In genomic region chr6:40550096-40550731, GRCh38 we compare ENCODE assay signal across 9 cellular contexts. TPM values are rescaled to one million over a fixed set of nuclear protein-coding genes. Genes with fewer than 3 reads are reported as not detected.
DNase-seq lines count a peak whose midpoint lies in the region; ATAC-seq and TF ChIP-seq lines count a peak whose summit lies in the region.
"Had no signal": no experiment of that assay in that cellular context is flagged by ENCODE, and none has a peak within 500 bp of the region (broad histone marks: within the 10 kb centered on the region; RNA-seq: fewer than 3 reads in every experiment).

No MANE protein-coding gene starts in this region.

- DNase-seq in NCI-H1436 (lab: John Stamatoyannopoulos, UW), result peak; percentile 16
- DNase-seq in NCI-H1436 treated with DMSO at 0.1 percent for 48 hours (lab: John Stamatoyannopoulos, UW), result no peak
- peak; percentile 5 for DNase-seq in HS-5 (ENCODE audit: low read depth)
- DNase-seq in SKM-1 treated with dmso at 0.1 percent for 144 hours (lab: John Stamatoyannopoulos, UW; ENCODE audit: unreplicated experiment), result peak; percentile 52
- peak; percentile 61 for DNase-seq in fibroblast of the aortic adventitia (ENCODE audit: low read depth)
- DNase-seq in pulmonary artery endothelial cell (ENCODE audit: low read depth, low spot score), result peak; percentile 8

- TF ChIP-seq CTCF in fibroblast of the aortic adventitia (IDR thresholded peaks at IDR 0.05; ENCODE audit: insufficient read depth, low read length), result peak; percentile 65

- H3K4me3 ChIP-seq in fibroblast of the aortic adventitia (ENCODE audit: low read depth, low read length), result no peak overlapping the region

- ATAC-seq in GM18517 (IDR thresholded peaks at IDR 0.05; ENCODE audit: unreplicated experiment) (no peak), GM19328 (IDR thresholded peaks at IDR 0.05; ENCODE audit: unreplicated experiment) (no peak)

RNA-seq across cellular contexts. Expression of gene LRFN2, which starts 37.0 kb away (rescaled TPM):
- total RNA-seq in fibroblast of the aortic adventitia (ENCODE audit: low replicate concordance) (not detected in 2 replicates), pulmonary artery endothelial cell (not detected in 2 replicates)
- total RNA-seq: CD4-positive, CD25-positive, alpha-beta regulatory T cell had no signal
